Comparison of ENCODE assay signal across 12 cellular contexts in the genomic region with DNA sequence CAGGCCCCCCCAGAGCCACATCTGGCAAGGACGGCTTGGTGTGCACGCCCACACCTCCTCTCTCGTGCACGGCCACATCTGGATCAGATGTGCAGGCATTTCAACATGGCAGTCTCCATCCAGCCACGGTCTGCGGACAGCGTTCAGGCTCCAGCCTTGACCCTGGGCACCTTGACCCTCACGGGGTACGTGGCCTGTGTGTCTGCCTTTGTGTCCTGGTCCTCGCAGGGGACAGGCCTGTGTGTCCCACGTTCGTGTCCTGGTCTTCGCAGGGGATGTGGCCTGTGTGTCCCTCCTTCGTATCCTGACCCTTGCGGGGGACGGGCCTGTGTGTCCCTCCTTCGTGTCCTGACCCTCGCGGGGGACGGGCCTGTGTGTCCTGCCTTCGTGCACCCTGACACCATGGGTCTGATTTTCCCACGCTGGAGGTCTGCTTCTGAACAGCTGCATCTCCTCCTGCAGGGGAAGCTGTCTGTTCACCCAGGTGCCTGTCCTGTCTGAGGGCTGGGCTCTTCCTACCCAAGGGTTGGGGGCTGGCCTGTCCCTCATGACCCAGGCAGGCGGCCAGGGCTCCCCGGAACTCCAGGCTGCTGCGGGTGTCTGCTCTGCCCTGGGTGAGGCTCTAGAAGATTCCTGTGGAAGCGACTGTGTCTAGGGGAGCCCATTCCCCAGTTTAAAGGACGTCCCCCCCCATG. TPM values are rescaled to one million over a fixed set of nuclear protein-coding genes. Genes with fewer than 3 reads are reported as not detected.
A peak's percentile ranks its signal among the peaks of the same experiment; 100 is the strongest.
DNase-seq lines count a peak whose midpoint lies in the region; ATAC-seq and TF ChIP-seq lines count a peak whose summit lies in the region.
"Had no signal": no experiment of that assay in that cellular context is flagged by ENCODE, and none has a peak within 500 bp of the region (broad histone marks: within the 10 kb centered on the region; RNA-seq: fewer than 3 reads in every experiment).

No MANE protein-coding gene starts in this region.

- no peak overlapping the region for H4K8ac ChIP-seq in mesendoderm (ENCODE audit: low read depth, low read length)

- no peak overlapping the region for H2BK5ac ChIP-seq in mesendoderm (ENCODE audit: low read length)

- H3K9ac ChIP-seq in mesendoderm (ENCODE audit: low read length), result no peak overlapping the region

- no peaks in the 10 kb centered on the region for H3K27me3 Mint-ChIP-seq in brain

- H3K4me1 ChIP-seq in mesendoderm (ENCODE audit: control insufficient read depth, low read depth, low read length) (peaks cover 8% of the 10 kb centered on the region), tibial artery (peaks cover 0 to 35% (median 8%) of the 10 kb centered on the region in 4 donors)

- no peak overlapping the region for H4K5ac ChIP-seq in mesendoderm (ENCODE audit: low read length)

- peak overlapping the region; percentile 56 for H3K56ac ChIP-seq in mesendoderm (ENCODE audit: low read length)

- ATAC-seq in HG03025 (IDR thresholded peaks at IDR 0.05; ENCODE audit: low FRiP score, unreplicated experiment), result no peak

- TF ChIP-seq CTCF in brain (conservative IDR thresholded peaks at IDR 0.05) (no peak), tibial artery (IDR thresholded peaks at IDR 0.05) (no peak)

- H3K27ac ChIP-seq in mesendoderm (ENCODE audit: low read depth, low read length), result no peak overlapping the region
- H3K27ac ChIP-seq in tibial artery, result no peak overlapping the region
- H3K27ac ChIP-seq: hepatocyte had no signal

- H3K9me3 Mint-ChIP-seq in brain, result no peaks in the 10 kb centered on the region

- no peak overlapping the region for H3K18ac ChIP-seq in mesendoderm (ENCODE audit: low read length)

- H2BK15ac ChIP-seq in mesendoderm (replicated peaks; ENCODE audit: low read depth), result no peak overlapping the region

- WGBS in mesendoderm (ENCODE audit: extremely low coverage, insufficient coverage, low lambda C conversion rate), result no CpG with 5 or more reads among the region's 27 CpGs

- H3K36me3 Mint-ChIP-seq in brain, result no peaks in the 10 kb centered on the region

- peaks cover 30% of the 10 kb centered on the region for H3K79me1 ChIP-seq in mesendoderm (ENCODE audit: low read length)

- H3K4me1 Mint-ChIP-seq in brain, result peaks cover 64% of the 10 kb centered on the region

- no peak overlapping the region for H2AK5ac ChIP-seq in mesendoderm (ENCODE audit: low read length)

- no peak overlapping the region for H2BK120ac ChIP-seq in mesendoderm (ENCODE audit: low read depth, low read length)

- H3K9me3 ChIP-seq in tibial artery, result no peaks in the 10 kb centered on the region

- H3K23ac ChIP-seq in mesendoderm (ENCODE audit: low read length), result no peak overlapping the region

- H3K79me2 ChIP-seq in mesendoderm (ENCODE audit: control insufficient read depth, insufficient read depth, low read length), result peaks cover 23% of the 10 kb centered on the region

- H3K4me2 ChIP-seq in mesendoderm (ENCODE audit: low read length), result no peak overlapping the region
- H3K4me2 ChIP-seq: hepatocyte had no signal

- H3K4me3 ChIP-seq in mesendoderm (ENCODE audit: low read length), result no peak overlapping the region
- H3K4me3 ChIP-seq in tibial artery, result no peak overlapping the region
- H3K4me3 ChIP-seq: hepatocyte had no signal

- no peaks in the 10 kb centered on the region for H3K27me3 ChIP-seq in mesendoderm (ENCODE audit: insufficient read depth, low read length, poor library complexity)
- no peaks in the 10 kb centered on the region for H3K27me3 ChIP-seq in tibial artery
- H3K27me3 ChIP-seq: hepatocyte had no signal

- peak; percentile 22 for DNase-seq in activated T-cell treated with anti-CD3 and anti-CD28 coated beads, Interleukin-2, amount 50 U/mL, for 1 hour
- DNase-seq in activated T-cell treated with anti-CD3 and anti-CD28 coated beads, Interleukin-2, amount 50 U/mL, for 48 hours, result no peak
- DNase-seq in mesendoderm, result no peak
- DNase-seq in tibial artery, result peak; percentile 16 to 43
- DNase-seq in NCI-H2081 (lab: John Stamatoyannopoulos, UW), result no peak
- no peak for DNase-seq in amygdala (lab: John Stamatoyannopoulos, UW)
- DNase-seq: activated gamma-delta T cell; NCI-H187 treated with DMSO at 0.1 percent for 48 hours; stimulated activated CD4-positive, alpha-beta T cell treated with anti-CD3 and anti-CD28 coated beads, Interleukin-12 subunit alpha, Interleukin-12 subunit beta, amount 100 ng/mL, for 4 hours had no signal

- no peak overlapping the region for H3K4me3 Mint-ChIP-seq in brain

- H3K36me3 ChIP-seq in mesendoderm (ENCODE audit: control insufficient read depth, insufficient read depth, low read length) (no peaks in the 10 kb centered on the region), tibial artery (peaks cover 0 to 4% (median 0%) of the 10 kb centered on the region in 3 donors)

- peak overlapping the region in 4 of 5 experiments; percentile 72 to 89 (median 76) for H3K27ac Mint-ChIP-seq in brain

- no peak overlapping the region for H3K4ac ChIP-seq in mesendoderm (ENCODE audit: low read depth, low read length)

- intact Hi-C loops in tibial artery (cut with DNase I; ENCODE audit: low total_unique reads), result no loop called here

RNA-seq across cellular contexts. Expression of a gene that starts 25.3 kb away (rescaled TPM):
- polyA plus RNA-seq in brain (ENCODE audit: insufficient read depth, low read depth, low replicate concordance), result 12.4 TPM
- polyA plus RNA-seq in mesendoderm (2013, experiment 1 of 2), result 11.0 TPM
- 11.3 TPM for polyA plus RNA-seq in mesendoderm (2013, experiment 2 of 2)

Comparison
In these comparisons a context has a peak if more than half of its experiments do, and no peak if none do; other contexts are left out.
1. DNase-seq: peak in activated T-cell treated with anti-CD3 and anti-CD28 coated beads, Interleukin-2, amount 50 U/mL, for 1 hour (single experiment) and tibial artery (2 of 2); none in activated T-cell treated with anti-CD3 and anti-CD28 coated beads, Interleukin-2, amount 50 U/mL, for 48 hours (0 of 2), mesendoderm (single experiment), NCI-H2081 (0 of 2) and amygdala (0 of 56).